In genomic region chr10:6995846-6996245, GRCh38 we compare ENCODE assay signal across 20 cellular contexts.
DNase-seq lines count a peak whose midpoint lies in the region; ATAC-seq and TF ChIP-seq lines count a peak whose summit lies in the region.
"Had no signal": no experiment of that assay in that cellular context is flagged by ENCODE, and none has a peak within 500 bp of the region (broad histone marks: within the 10 kb centered on the region; RNA-seq: fewer than 3 reads in every experiment).

No MANE protein-coding gene starts in this region.

- peak; percentile 6 for DNase-seq in Daoy (ENCODE audit: low read depth)
- DNase-seq in M059J (ENCODE audit: low read depth): peak; percentile 13
- peak; percentile 42 to 76 for DNase-seq in foreskin fibroblast
- DNase-seq in NCI-H1930 (lab: John Stamatoyannopoulos, UW): no peak
- DNase-seq in NCI-H446 (lab: John Stamatoyannopoulos, UW): no peak
- no peak for DNase-seq in NCI-H1105 (lab: John Stamatoyannopoulos, UW)
- DNase-seq: activated B cell treated with CpG ODN at 0.5 μM for 24 hours; activated CD4-positive, alpha-beta T cell treated with anti-CD3 and anti-CD28 coated beads, Interleukin-2, amount 50 U/mL, for 4 hours; BE2C; COR-L47; islet precursor cell; natural killer cell; NCI-H1694; NCI-H226; NCI-H748 treated with DMSO at 0.1 percent for 48 hours; OCI-M1; SHP77; testis had no signal

- no peak for TF ChIP-seq CTCF in foreskin fibroblast (IDR thresholded peaks at IDR 0.05; ENCODE audit: low read depth, low read length)

- no peak overlapping the region for H3K4me3 ChIP-seq in foreskin fibroblast (ENCODE audit: low read depth in 1 of 2, low read length in 2 of 2)
- H3K4me3 ChIP-seq: testis had no signal

- H3K27ac ChIP-seq in angular gyrus (ENCODE audit: low read depth, low read length): peak overlapping the region; percentile 62
- H3K27ac ChIP-seq: testis had no signal

- no peak for ATAC-seq in GM19467 (IDR thresholded peaks at IDR 0.05; ENCODE audit: unreplicated experiment)
- ATAC-seq: natural killer cell had no signal

Comparison
In these comparisons a context has a peak if more than half of its experiments do, and no peak if none do; other contexts are left out.
1. DNase-seq: peak in Daoy (single experiment), M059J (single experiment) and foreskin fibroblast (2 of 2); none in NCI-H1930 (0 of 2), NCI-H446 (0 of 2) and NCI-H1105 (single experiment).